ENCODE assay signal across 8 cellular contexts in genomic region chr13:44306401-44307192, GRCh38.
DNase-seq lines count a peak whose midpoint lies in the region; ATAC-seq and TF ChIP-seq lines count a peak whose summit lies in the region.

No MANE protein-coding gene starts in this region.

- H3K27me3 Mint-ChIP-seq in endodermal cell (ENCODE audit: insufficient read depth) = peaks cover 33% of the 10 kb centered on the region
- H3K27me3 Mint-ChIP-seq in activated T-helper 1 cell treated with anti-CD3 and anti-CD28 coated beads, Interleukin-12 subunit alpha, Interleukin-12 subunit beta, Interleukin-2, Interleukin-4 antibody, amounts not matched to agents 30 ng/mL and 10 ng/mL and 1 ng/mL, durations not matched to agents 14 hours and 24 hours and 36 hours (ENCODE audit: insufficient read depth) = peaks cover 4% of the 10 kb centered on the region

- no peaks in the 10 kb centered on the region for H4K20me1 ChIP-seq in DND-41 (ENCODE audit: insufficient read depth, low read length)

- H3K36me3 ChIP-seq in DND-41 (ENCODE audit: insufficient read depth, low read length) = no peaks in the 10 kb centered on the region
- no peaks in the 10 kb centered on the region for H3K36me3 ChIP-seq in endodermal cell (ENCODE audit: control insufficient read depth, insufficient read depth, low read length)

- peak overlapping the region; percentile 57 for H2AFZ ChIP-seq in DND-41 (ENCODE audit: low read depth, low read length)

- H3K79me2 ChIP-seq in DND-41 (ENCODE audit: insufficient read depth, low read length) = no peaks in the 10 kb centered on the region

- H3K27me3 ChIP-seq in DND-41 (ENCODE audit: insufficient read depth, low read length, poor library complexity) = no peaks in the 10 kb centered on the region
- H3K27me3 ChIP-seq in endodermal cell (ENCODE audit: control insufficient read depth, insufficient read depth, low read length, poor library complexity, severe bottlenecking) = no peaks in the 10 kb centered on the region

- intact Hi-C loops in activated T-helper 1 cell treated with anti-CD3 and anti-CD28 coated beads, Interleukin-12 subunit alpha, Interleukin-12 subunit beta, Interleukin-2, Interleukin-4 antibody, amounts not matched to agents 30 ng/mL and 10 ng/mL and 1 ng/mL, durations not matched to agents 14 hours and 24 hours and 36 hours (cut with micrococcal nuclease) = no loop called here

- TF ChIP-seq CTCF in DND-41 (IDR thresholded peaks at IDR 0.05; ENCODE audit: borderline replicate concordance, extremely low read depth, low read length, poor library complexity, severe bottlenecking) = no peak
- no peak for TF ChIP-seq CTCF in endodermal cell (conservative IDR thresholded peaks at IDR 0.05)

- ATAC-seq in DND-41 (ENCODE audit: insufficient read depth, low read depth) (peak; percentile 73), HG02571 (IDR thresholded peaks at IDR 0.05; ENCODE audit: unreplicated experiment) (no peak), GM19324 (IDR thresholded peaks at IDR 0.05; ENCODE audit: low FRiP score, unreplicated experiment) (no peak)

- H3K4me3 Mint-ChIP-seq in endodermal cell = peak overlapping the region; percentile 28
- no peak overlapping the region for H3K4me3 Mint-ChIP-seq in activated T-helper 1 cell treated with anti-CD3 and anti-CD28 coated beads, Interleukin-12 subunit alpha, Interleukin-12 subunit beta, Interleukin-2, Interleukin-4 antibody, amounts not matched to agents 30 ng/mL and 10 ng/mL and 1 ng/mL, durations not matched to agents 14 hours and 24 hours and 36 hours

- H3K4me1 Mint-ChIP-seq in endodermal cell = peaks cover 37% of the 10 kb centered on the region
- H3K4me1 Mint-ChIP-seq in activated T-helper 1 cell treated with anti-CD3 and anti-CD28 coated beads, Interleukin-12 subunit alpha, Interleukin-12 subunit beta, Interleukin-2, Interleukin-4 antibody, amounts not matched to agents 30 ng/mL and 10 ng/mL and 1 ng/mL, durations not matched to agents 14 hours and 24 hours and 36 hours (ENCODE audit: low read depth) = peaks cover 50% of the 10 kb centered on the region

- H3K4me3 ChIP-seq in DND-41 (ENCODE audit: low read depth in 1 of 2, low read length in 2 of 2) = peak overlapping the region in 1 of 2 experiments; percentile 45; a peak in 2 of 4 replicates
- peak overlapping the region; percentile 34 for H3K4me3 ChIP-seq in endodermal cell (ENCODE audit: low read length)

- H3K9ac ChIP-seq in DND-41 (ENCODE audit: low read depth, low read length) (peak overlapping the region; percentile 39), endodermal cell (ENCODE audit: extremely low read depth, low read length, poor library complexity, severe bottlenecking) (no peak overlapping the region)

- no peaks in the 10 kb centered on the region for H3K36me3 Mint-ChIP-seq in endodermal cell (ENCODE audit: low read depth)
- peaks cover 4% of the 10 kb centered on the region for H3K36me3 Mint-ChIP-seq in activated T-helper 1 cell treated with anti-CD3 and anti-CD28 coated beads, Interleukin-12 subunit alpha, Interleukin-12 subunit beta, Interleukin-2, Interleukin-4 antibody, amounts not matched to agents 30 ng/mL and 10 ng/mL and 1 ng/mL, durations not matched to agents 14 hours and 24 hours and 36 hours (ENCODE audit: low read depth)

- H3K27ac ChIP-seq in DND-41 (ENCODE audit: low read length) (peak overlapping the region; percentile 72), endodermal cell (ENCODE audit: low read depth, low read length) (peak overlapping the region; percentile 87)

- H3K4me1 ChIP-seq in DND-41 (ENCODE audit: insufficient read depth, low read length) (peaks cover 60% of the 10 kb centered on the region), endodermal cell (ENCODE audit: control insufficient read depth, insufficient read depth, low read length) (peaks cover 5% of the 10 kb centered on the region)

- H3K27ac Mint-ChIP-seq in endodermal cell = no peak overlapping the region
- H3K27ac Mint-ChIP-seq in activated T-helper 1 cell treated with anti-CD3 and anti-CD28 coated beads, Interleukin-12 subunit alpha, Interleukin-12 subunit beta, Interleukin-2, Interleukin-4 antibody, amounts not matched to agents 30 ng/mL and 10 ng/mL and 1 ng/mL, durations not matched to agents 14 hours and 24 hours and 36 hours = no peak overlapping the region

- DNase-seq in DND-41 (peak; percentile 66), NCI-H2227 treated with DMSO at 0.1 percent for 48 hours (lab: John Stamatoyannopoulos, UW) (peak; percentile 8), endodermal cell (peak; percentile 70), midbrain (lab: John Stamatoyannopoulos, UW) (peak; percentile 36), NOMO-1 (lab: John Stamatoyannopoulos, UW; ENCODE audit: unreplicated experiment in 2 of 2) (no peak)
- no peak for DNase-seq in activated T-helper 1 cell treated with anti-CD3 and anti-CD28 coated beads, Interleukin-12 subunit alpha, Interleukin-12 subunit beta, Interleukin-2, Interleukin-4 antibody, amounts not matched to agents 30 ng/mL and 10 ng/mL and 1 ng/mL, durations not matched to agents 14 hours and 24 hours and 36 hours (ENCODE audit: low spot score)

- no peaks in the 10 kb centered on the region for H3K9me3 ChIP-seq in DND-41 (ENCODE audit: insufficient read depth, low read length, severe bottlenecking)
- H3K9me3 ChIP-seq in endodermal cell (ENCODE audit: control insufficient read depth, low read length) = no peaks in the 10 kb centered on the region

- H3K4me2 ChIP-seq in DND-41 (ENCODE audit: insufficient read depth, low read length) = peak overlapping the region; percentile 55

- no peaks in the 10 kb centered on the region for H3K9me3 Mint-ChIP-seq in endodermal cell
- H3K9me3 Mint-ChIP-seq in activated T-helper 1 cell treated with anti-CD3 and anti-CD28 coated beads, Interleukin-12 subunit alpha, Interleukin-12 subunit beta, Interleukin-2, Interleukin-4 antibody, amounts not matched to agents 30 ng/mL and 10 ng/mL and 1 ng/mL, durations not matched to agents 14 hours and 24 hours and 36 hours = peaks cover 5% of the 10 kb centered on the region

- WGBS in endodermal cell (ENCODE audit: insufficient coverage in 1 of 2, insufficient read length in 1 of 2), 2 experiments = 25% methylated on average over 7 to 14 of the region's 14 CpGs

Comparison
In these comparisons a context has a peak if more than half of its experiments do, and no peak if none do; other contexts are left out.
1. DNase-seq: peak in DND-41 (single experiment), NCI-H2227 treated with DMSO at 0.1 percent for 48 hours (single experiment), endodermal cell (single experiment) and midbrain (single experiment); none in activated T-helper 1 cell treated with anti-CD3 and anti-CD28 coated beads, Interleukin-12 subunit alpha, Interleukin-12 subunit beta, Interleukin-2, Interleukin-4 antibody, amounts not matched to agents 30 ng/mL and 10 ng/mL and 1 ng/mL, durations not matched to agents 14 hours and 24 hours and 36 hours (single experiment) and NOMO-1 (0 of 2).